8 cellular contexts compared by ENCODE assay signal in the genomic region with DNA sequence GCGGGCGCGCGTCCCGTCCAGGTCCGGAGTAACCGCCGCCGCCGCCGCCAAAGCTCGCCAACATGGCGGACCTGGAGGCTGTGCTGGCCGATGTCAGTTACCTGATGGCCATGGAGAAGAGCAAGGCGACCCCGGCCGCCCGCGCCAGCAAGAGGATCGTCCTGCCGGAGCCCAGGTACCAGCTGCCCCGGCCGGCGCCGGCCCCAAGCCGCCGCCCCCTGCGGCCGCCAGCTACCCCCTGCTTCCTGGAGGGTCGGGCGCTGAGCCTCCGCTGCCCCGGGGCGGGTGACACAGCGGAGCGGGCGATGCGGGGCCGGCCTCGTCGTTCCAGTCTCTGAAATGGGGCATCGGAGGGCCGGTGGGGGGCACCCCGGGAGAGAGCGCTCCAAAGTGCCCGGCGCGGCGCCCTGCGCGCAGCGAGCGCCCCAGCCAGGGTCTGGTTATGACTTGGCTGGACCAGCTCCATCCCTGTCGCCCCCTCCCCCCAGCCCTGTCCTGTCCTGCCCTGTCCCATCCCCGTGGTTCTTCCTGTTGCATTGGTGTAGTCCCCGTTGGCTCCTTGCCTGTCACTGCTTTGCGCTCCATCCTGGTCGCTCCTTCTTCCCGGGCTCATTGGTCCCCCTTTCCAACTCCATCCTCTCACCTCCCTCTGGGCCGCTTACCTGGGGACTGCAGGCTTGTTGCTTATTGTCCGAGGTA. TPM values are rescaled to one million over a fixed set of nuclear protein-coding genes. Genes with fewer than 3 reads are reported as not detected.
DNase-seq lines count a peak whose midpoint lies in the region; ATAC-seq, FAIRE-seq and TF ChIP-seq lines count a peak whose summit lies in the region.

No MANE protein-coding gene starts in this region.

- H3K36me3 Mint-ChIP-seq in naive thymus-derived CD4-positive, alpha-beta T cell = peaks cover 0 to 11% (median 0%) of the 10 kb centered on the region in 5 donors

- no peaks in the 10 kb centered on the region for H3K9me3 ChIP-seq in endothelial cell of umbilical vein (replicated peaks; ENCODE audit: control insufficient read depth, insufficient read depth, low read length)
- H3K9me3 ChIP-seq in naive thymus-derived CD4-positive, alpha-beta T cell (ENCODE audit: control insufficient read depth in 2 of 3, low read length in 3 of 3) = no peaks in the 10 kb centered on the region
- H3K9me3 ChIP-seq in vagina = no peaks in the 10 kb centered on the region

- peaks cover 18 to 60% (median 38%) of the 10 kb centered on the region in 7 donors for H3K4me1 Mint-ChIP-seq in naive thymus-derived CD4-positive, alpha-beta T cell

- DNase-seq in GM18507 (ENCODE audit: extremely low spot score, insufficient read length, low read depth) (no peak), endothelial cell of umbilical vein (ENCODE audit: low read depth, low spot score) (peak; percentile 6), vagina (ENCODE audit: extremely low spot score in 2 of 2) (no peak), SKM-1 treated with dmso at 0.1 percent for 144 hours (lab: John Stamatoyannopoulos, UW; ENCODE audit: unreplicated experiment) (no peak), hepatic stellate cell (ENCODE audit: low spot score) (no peak)
- peak in 4 of 9 donors; percentile 2 to 55 (median 18) for DNase-seq in naive thymus-derived CD4-positive, alpha-beta T cell

- FAIRE-seq in GM18507 (lab: Jason Lieb, UNC) (peak; percentile 75), endothelial cell of umbilical vein (lab: Jason Lieb, UNC) (no peak)

- peak overlapping the region; percentile 45 for H3K4me2 ChIP-seq in endothelial cell of umbilical vein (ENCODE audit: insufficient read depth, low read length)

- TF ChIP-seq CTCF in VCaP (conservative IDR thresholded peaks at IDR 0.05) (no peak), endothelial cell of umbilical vein (IDR thresholded peaks at IDR 0.05; ENCODE audit: extremely low read depth in 1 of 2, insufficient read depth in 1 of 2, low read depth in 1 of 2, low read length in 2 of 2) (no peak), vagina (IDR thresholded peaks at IDR 0.05) (no peak)

- CTCF ChIA-PET in endothelial cell of umbilical vein (lab: Charles Lee) = interaction anchor here (0.6 to 1.3 kb wide), 2 partner anchors 29 to 208 kb away, joined by 3 to 6 read pairs; no protein-coding TSS in a partner anchor
- CTCF ChIA-PET in naive thymus-derived CD4-positive, alpha-beta T cell (lab: Charles Lee) = no interaction called here

- H3K27me3 Mint-ChIP-seq in naive thymus-derived CD4-positive, alpha-beta T cell = peaks cover 0 to 20% (median 0%) of the 10 kb centered on the region in 5 donors

- H3K27me3 ChIP-seq in endothelial cell of umbilical vein (ENCODE audit: control insufficient read depth in 2 of 2, insufficient read depth in 2 of 2, low read length in 2 of 2) (peaks cover 8 to 17% of the 10 kb centered on the region in 2 experiments), vagina (no peaks in the 10 kb centered on the region)
- H3K27me3 ChIP-seq in naive thymus-derived CD4-positive, alpha-beta T cell (ENCODE audit: control insufficient read depth in 2 of 2, insufficient read depth in 2 of 2, low read length in 2 of 2) = no peaks in the 10 kb centered on the region

- no peaks in the 10 kb centered on the region for H3K9me1 ChIP-seq in endothelial cell of umbilical vein (replicated peaks; ENCODE audit: control insufficient read depth, extremely low read depth, insufficient read depth, low read length)

- no peaks in the 10 kb centered on the region for H3K9me3 Mint-ChIP-seq in naive thymus-derived CD4-positive, alpha-beta T cell

- POLR2A ChIA-PET in endothelial cell of umbilical vein (lab: Charles Lee) = no interaction called here
- POLR2A ChIA-PET in naive thymus-derived CD4-positive, alpha-beta T cell (lab: Charles Lee) = interaction anchor here (0.5 kb wide), 1 partner anchor 35 kb away, joined by 3 read pairs; no protein-coding TSS in a partner anchor

- peak overlapping the region in 8 of 9 donors; percentile 29 to 94 (median 76) for H3K27ac Mint-ChIP-seq in naive thymus-derived CD4-positive, alpha-beta T cell

- peak; percentile 9 for ATAC-seq in HG03095 (IDR thresholded peaks at IDR 0.05; ENCODE audit: unreplicated experiment)
- no peak for ATAC-seq in naive thymus-derived CD4-positive, alpha-beta T cell

- BruUV-seq in endothelial cell of umbilical vein (replicated peaks; lab: Mats Ljungman, UMichigan) = no TSS peak

- H3K4me3 ChIP-seq in endothelial cell of umbilical vein (replicated peaks in 1 of 3; ENCODE audit: insufficient read depth in 1 of 3, low read depth in 1 of 3, low read length in 3 of 3) = peak overlapping the region; percentile 2 to 67 (median 43)
- H3K4me3 ChIP-seq in naive thymus-derived CD4-positive, alpha-beta T cell (ENCODE audit: low read length) = peak overlapping the region; percentile 57
- H3K4me3 ChIP-seq in vagina = peak overlapping the region; percentile 81 to 86

- H3K4me3 Mint-ChIP-seq in naive thymus-derived CD4-positive, alpha-beta T cell = peak overlapping the region; percentile 84 to 99 (median 96)

- intact Hi-C loops in endothelial cell of umbilical vein (cut with micrococcal nuclease) = loop anchor here (1.0 to 5.0 kb wide), 3 partner anchors 11 to 207 kb away; no protein-coding TSS in a partner anchor
- intact Hi-C loops in naive thymus-derived CD4-positive, alpha-beta T cell (cut with micrococcal nuclease) = loop anchor here (5.0 to 10.0 kb wide), 3 partner anchors 100 to 498 kb away; no protein-coding TSS in a partner anchor
- intact Hi-C loops in vagina (cut with DNase I) = no loop called here

- peak overlapping the region; percentile 37 for H3K9ac ChIP-seq in endothelial cell of umbilical vein (replicated peaks; ENCODE audit: extremely low read depth, insufficient read depth, low read length)

- no peaks in the 10 kb centered on the region for H3K79me2 ChIP-seq in endothelial cell of umbilical vein (ENCODE audit: control insufficient read depth, insufficient read depth, low read length)

- H2AFZ ChIP-seq in endothelial cell of umbilical vein (ENCODE audit: low read depth, low read length) = peak overlapping the region; percentile 70

- H3K36me3 ChIP-seq in endothelial cell of umbilical vein (ENCODE audit: control insufficient read depth in 2 of 2, extremely low read depth in 1 of 2, insufficient read depth in 2 of 2, low read length in 2 of 2) (no peaks in the 10 kb centered on the region), vagina (no peaks in the 10 kb centered on the region)
- H3K36me3 ChIP-seq in naive thymus-derived CD4-positive, alpha-beta T cell (ENCODE audit: control insufficient read depth in 2 of 3, insufficient read depth in 3 of 3, low read length in 3 of 3) = peaks cover 0 to 2% (median 0%) of the 10 kb centered on the region in 3 experiments

- TF ChIP-seq POLR2A in endothelial cell of umbilical vein (IDR thresholded peaks at IDR 0.05; ENCODE audit: low read depth, low read length) (no peak), vagina (IDR thresholded peaks at IDR 0.05) (no peak)

- H3K27ac ChIP-seq in VCaP (peak overlapping the region; percentile 81), endothelial cell of umbilical vein (ENCODE audit: insufficient read depth, low read depth, low read length) (no peak overlapping the region), vagina (no peak overlapping the region)
- peak overlapping the region; percentile 39 for H3K27ac ChIP-seq in naive thymus-derived CD4-positive, alpha-beta T cell (ENCODE audit: low read depth, low read length)

- dilution Hi-C loops in endothelial cell of umbilical vein (cut with MboI; ENCODE audit: extremely low pct_ligation_motif_present, low sequenced_read_pairs) = no loop called here

- H3K4me1 ChIP-seq in endothelial cell of umbilical vein (ENCODE audit: control insufficient read depth, extremely low read depth, insufficient read depth, low read length) (peaks cover 6% of the 10 kb centered on the region), vagina (peaks cover 13% of the 10 kb centered on the region)
- H3K4me1 ChIP-seq in naive thymus-derived CD4-positive, alpha-beta T cell (ENCODE audit: control insufficient read depth in 2 of 2, insufficient read depth in 2 of 2, low read length in 2 of 2) = peaks cover 4 to 11% of the 10 kb centered on the region in 2 donors

- H4K20me1 ChIP-seq in endothelial cell of umbilical vein (replicated peaks; ENCODE audit: control insufficient read depth, extremely low read depth, insufficient read depth, low read length) = no peaks in the 10 kb centered on the region

TF ChIP-seq in endothelial cell of umbilical vein, 7 proteins besides CTCF, POLR2A, EP300 and RAD21:
- TF ChIP-seq POLR2AphosphoS5 (IDR thresholded peaks at IDR 0.05; ENCODE audit: insufficient read depth, low read depth, low read length) (no peak), EZH2 (IDR thresholded peaks at IDR 0.05; ENCODE audit: borderline replicate concordance, low read depth, low read length, severe bottlenecking) (peak; percentile 39)

RNA-seq across cellular contexts. Expression of a gene that starts 0.7 kb away (rescaled TPM):
- total RNA-seq in endothelial cell of umbilical vein (3.0 and 4.4 TPM in 2 replicates), vagina (5.6 TPM)
- 0.56 and 0.68 TPM in 2 replicates for polyA plus RNA-seq in endothelial cell of umbilical vein
- 0.92 and 0.97 TPM in 2 replicates for polyA plus RNA-seq in endothelial cell of umbilical vein (2011; cell fraction: cytosol; rRNA removed)
- polyA plus RNA-seq in endothelial cell of umbilical vein (2011; cell fraction: nucleus; rRNA removed) = 1.7 and 1.8 TPM in 2 replicates
- 0.64 and 1.8 TPM in 2 replicates for polyA plus RNA-seq in endothelial cell of umbilical vein (2012)
- polyA minus RNA-seq in endothelial cell of umbilical vein = 1.9 and 2.3 TPM in 2 replicates
- not detected for polyA minus RNA-seq in endothelial cell of umbilical vein (2011; cell fraction: cytosol; rRNA and poly(A)+ RNA removed)
- polyA minus RNA-seq in endothelial cell of umbilical vein (2011; cell fraction: nucleus; rRNA and poly(A)+ RNA removed) = 1.3 and 1.8 TPM in 2 replicates
- 10 to 100 TPM in 2 of 5 experiments, 1 to 10 TPM in 3; 5.6 to 44.8 (median 6.5) TPM for total RNA-seq in naive thymus-derived CD4-positive, alpha-beta T cell
- polyA plus RNA-seq in naive thymus-derived CD4-positive, alpha-beta T cell = 1 to 10 TPM in 1 of 2 donors, under 1 TPM in 1; 0.69 to 1.0 TPM

Comparison
In these comparisons a context has a peak if more than half of its experiments do, and no peak if none do; other contexts are left out.
1. H3K27ac ChIP-seq: peak in VCaP (single experiment) and naive thymus-derived CD4-positive, alpha-beta T cell (single experiment); none in endothelial cell of umbilical vein (single experiment) and vagina (single experiment).
2. Peak in every context shown above with its lines, with median percentiles within 50 percentile points of each other: H3K4me3 ChIP-seq.